In genomic region chr13:25608181-25608580, GRCh38 we compare ENCODE assay signal across 25 cellular contexts.
A peak's percentile ranks its signal among the peaks of the same experiment; 100 is the strongest.
DNase-seq lines count a peak whose midpoint lies in the region; ATAC-seq, FAIRE-seq and TF ChIP-seq lines count a peak whose summit lies in the region.
"Had no signal": no experiment of that assay in that cellular context is flagged by ENCODE, and none has a peak within 500 bp of the region (broad histone marks: within the 10 kb centered on the region; RNA-seq: fewer than 3 reads in every experiment).

No MANE protein-coding gene starts in this region.

- peak; percentile 31 for DNase-seq in DMS153 treated with DMSO at 0.1 percent for 48 hours (lab: John Stamatoyannopoulos, UW; ENCODE audit: unreplicated experiment)
- DNase-seq in NCI-H1092 (lab: John Stamatoyannopoulos, UW), result peak; percentile 81
- DNase-seq in NCI-H2171 (lab: John Stamatoyannopoulos, UW), result peak; percentile 84
- DNase-seq in RPMI8226, result peak; percentile 42
- DNase-seq in urothelium cell line (ENCODE audit: low spot score), result no peak
- DNase-seq in T-helper 2 cell treated with Interferon-gamma antibody and Interleukin-4, amounts not matched to agents 5 μg/mL and 100 μg/mL, for 36 hours (ENCODE audit: low spot score), result no peak
- DNase-seq in CD4-positive, alpha-beta T cell, result no peak
- DNase-seq: activated CD4-positive, alpha-beta T cell treated with anti-CD3 and anti-CD28 coated beads, Interleukin-2, amount 50 U/mL, for 4 hours; activated CD8-positive, alpha-beta memory T cell treated with anti-CD3 and anti-CD28 coated beads, Interleukin-2, amount 50 U/mL, for 4 hours; activated naive CD8-positive, alpha-beta T cell treated with anti-CD3 and anti-CD28 coated beads, Interleukin-2, amount 10 ng/mL, durations not matched to agents 7 days and 5 days; CD4-positive, CD25-positive, alpha-beta regulatory T cell; heart left ventricle; Karpas-422; naive thymus-derived CD4-positive, alpha-beta T cell; Peyer's patch; SK-N-SH; spleen; stimulated activated CD4-positive, alpha-beta T cell treated with anti-CD3 and anti-CD28 coated beads, Interleukin-4, amount 100 ng/mL, for 1 hour; stimulated activated naive CD4-positive, alpha-beta T cell treated with Interleukin-2 at 50 U/mL for 16 hours had no signal

- no peak overlapping the region for H3K27ac ChIP-seq in CD4-positive, alpha-beta T cell (ENCODE audit: low read depth, low read length)
- H3K27ac ChIP-seq: epithelial cell of prostate, heart left ventricle, Peyer's patch, spleen, thoracic aorta had no signal

- H3K36me3 Mint-ChIP-seq in T-helper 2 cell treated with Interferon-gamma antibody and Interleukin-4, amounts not matched to agents 5 μg/mL and 100 μg/mL, for 36 hours (ENCODE audit: low read depth), result no peaks in the 10 kb centered on the region
- H3K36me3 Mint-ChIP-seq in CD4-positive, alpha-beta T cell (ENCODE audit: low read depth), result no peaks in the 10 kb centered on the region
- H3K36me3 Mint-ChIP-seq: activated naive CD8-positive, alpha-beta T cell treated with anti-CD3 and anti-CD28 coated beads, Interleukin-2, amount 10 ng/mL, durations not matched to agents 7 days and 5 days; CD4-positive, CD25-positive, alpha-beta regulatory T cell; naive thymus-derived CD4-positive, alpha-beta T cell had no signal

- CTCF ChIA-PET in CD4-positive, alpha-beta T cell (lab: Charles Lee), result no interaction called here

- intact Hi-C loops in CD4-positive, alpha-beta T cell (cut with DNase I, micrococcal nuclease), result no loop called here

- H3K27me3 Mint-ChIP-seq in T-helper 2 cell treated with Interferon-gamma antibody and Interleukin-4, amounts not matched to agents 5 μg/mL and 100 μg/mL, for 36 hours (ENCODE audit: low read depth), result peaks cover 7% of the 10 kb centered on the region
- peaks cover 44% of the 10 kb centered on the region for H3K27me3 Mint-ChIP-seq in CD4-positive, alpha-beta T cell

- H3K9me3 ChIP-seq in CD4-positive, alpha-beta T cell (ENCODE audit: control insufficient read depth, low read length), result no peaks in the 10 kb centered on the region
- H3K9me3 ChIP-seq: SK-N-SH, thoracic aorta had no signal

- H3K4me3 Mint-ChIP-seq in T-helper 2 cell treated with Interferon-gamma antibody and Interleukin-4, amounts not matched to agents 5 μg/mL and 100 μg/mL, for 36 hours, result no peak overlapping the region
- no peak overlapping the region for H3K4me3 Mint-ChIP-seq in CD4-positive, alpha-beta T cell
- H3K4me3 Mint-ChIP-seq: activated naive CD8-positive, alpha-beta T cell treated with anti-CD3 and anti-CD28 coated beads, Interleukin-2, amount 10 ng/mL, durations not matched to agents 7 days and 5 days; activated T-helper 17 cell treated with anti-CD3 and anti-CD28 coated beads, Interleukin-2, amount 50 U/mL, for 72 hours; CD4-positive, CD25-positive, alpha-beta regulatory T cell; GM23338; naive thymus-derived CD4-positive, alpha-beta T cell; WTC11 had no signal

- no peak for FAIRE-seq in urothelium cell line (lab: Jason Lieb, UNC)

- no peak for ATAC-seq in CD4-positive, alpha-beta T cell (ENCODE audit: poor library complexity)
- ATAC-seq: activated T-helper 17 cell treated with anti-CD3 and anti-CD28 coated beads, Interleukin-2, amount 50 U/mL, for 72 hours; GM23338; heart left ventricle; left lobe of liver; naive thymus-derived CD4-positive, alpha-beta T cell; WTC11 had no signal

- peaks cover 24% of the 10 kb centered on the region for H3K9me3 Mint-ChIP-seq in T-helper 2 cell treated with Interferon-gamma antibody and Interleukin-4, amounts not matched to agents 5 μg/mL and 100 μg/mL, for 36 hours
- peaks cover 16% of the 10 kb centered on the region for H3K9me3 Mint-ChIP-seq in CD4-positive, alpha-beta T cell

- TF ChIP-seq CTCF in CD4-positive, alpha-beta T cell (IDR thresholded peaks at IDR 0.05), result no peak

- H3K4me1 Mint-ChIP-seq in T-helper 2 cell treated with Interferon-gamma antibody and Interleukin-4, amounts not matched to agents 5 μg/mL and 100 μg/mL, for 36 hours (ENCODE audit: low read depth), result no peaks in the 10 kb centered on the region
- no peaks in the 10 kb centered on the region for H3K4me1 Mint-ChIP-seq in CD4-positive, alpha-beta T cell (ENCODE audit: low read depth)
- H3K4me1 Mint-ChIP-seq: activated naive CD8-positive, alpha-beta T cell treated with anti-CD3 and anti-CD28 coated beads, Interleukin-2, amount 10 ng/mL, durations not matched to agents 7 days and 5 days; activated T-helper 17 cell treated with anti-CD3 and anti-CD28 coated beads, Interleukin-2, amount 50 U/mL, for 72 hours; CD4-positive, CD25-positive, alpha-beta regulatory T cell; GM23338; naive thymus-derived CD4-positive, alpha-beta T cell; WTC11 had no signal

- H3K27me3 ChIP-seq in CD4-positive, alpha-beta T cell (ENCODE audit: control insufficient read depth, insufficient read depth, low read length), result no peaks in the 10 kb centered on the region
- H3K27me3 ChIP-seq: Peyer's patch had no signal

- H3K27ac Mint-ChIP-seq in T-helper 2 cell treated with Interferon-gamma antibody and Interleukin-4, amounts not matched to agents 5 μg/mL and 100 μg/mL, for 36 hours, result no peak overlapping the region
- no peak overlapping the region for H3K27ac Mint-ChIP-seq in CD4-positive, alpha-beta T cell
- H3K27ac Mint-ChIP-seq: activated naive CD8-positive, alpha-beta T cell treated with anti-CD3 and anti-CD28 coated beads, Interleukin-2, amount 10 ng/mL, durations not matched to agents 7 days and 5 days; activated T-helper 17 cell treated with anti-CD3 and anti-CD28 coated beads, Interleukin-2, amount 50 U/mL, for 72 hours; CD4-positive, CD25-positive, alpha-beta regulatory T cell; GM23338; naive thymus-derived CD4-positive, alpha-beta T cell; WTC11 had no signal

- POLR2A ChIA-PET in CD4-positive, alpha-beta T cell (lab: Charles Lee), result no interaction called here

Comparison
In these comparisons a context has a peak if more than half of its experiments do, and no peak if none do; other contexts are left out.
1. DNase-seq: peak in DMS153 treated with DMSO at 0.1 percent for 48 hours (single experiment), NCI-H1092 (single experiment), NCI-H2171 (single experiment) and RPMI8226 (single experiment); none in urothelium cell line (single experiment), T-helper 2 cell treated with Interferon-gamma antibody and Interleukin-4, amounts not matched to agents 5 μg/mL and 100 μg/mL, for 36 hours (single experiment) and CD4-positive, alpha-beta T cell (0 of 10).